Comparison of ENCODE assay signal across 22 cellular contexts in genomic region chrX:2463973-2464676, GRCh38. TPM values are rescaled to one million over a fixed set of nuclear protein-coding genes. Genes with fewer than 3 reads are reported as not detected.
A peak's percentile ranks its signal among the peaks of the same experiment; 100 is the strongest.
DNase-seq lines count a peak whose midpoint lies in the region; ATAC-seq, FAIRE-seq and TF ChIP-seq lines count a peak whose summit lies in the region.
"Had no signal": no experiment of that assay in that cellular context is flagged by ENCODE, and none has a peak within 500 bp of the region (broad histone marks: within the 10 kb centered on the region; RNA-seq: fewer than 3 reads in every experiment).

No MANE protein-coding gene starts in this region.

- no peak for ATAC-seq in GM23338
- no peak for ATAC-seq in left colon
- no peak for ATAC-seq in activated naive CD4-positive, alpha-beta T cell treated with anti-CD3 and anti-CD28 coated beads, Interleukin-2, amount 50 U/mL, for 72 hours
- ATAC-seq: activated naive CD8-positive, alpha-beta T cell treated with anti-CD3 and anti-CD28 coated beads, Interleukin-2, amount 50 U/mL, for 24 hours; activated T-helper 17 cell treated with anti-CD3 and anti-CD28 coated beads, Interleukin-2, amount 50 U/mL, for 72 hours; natural killer cell; stimulated activated memory B cell treated with anti-CD40 and anti-IgM and Interleukin-4, amounts not matched to agents 10 μg/mL and 1 μg/mL and 100 μg/mL, for 72 hours had no signal

- CTCF ChIA-PET in OCI-LY7 (lab: Charles Lee; ENCODE audit: unreplicated experiment), result no interaction called here

- H3K27ac ChIP-seq in GM23338 (ENCODE audit: low read depth) (no peak overlapping the region), OCI-LY7 (ENCODE audit: low read depth, low read length, poor library complexity, severe bottlenecking) (no peak overlapping the region)
- H3K27ac ChIP-seq: Peyer's patch, sigmoid colon had no signal

- peaks cover 20% of the 10 kb centered on the region for H3K4me1 Mint-ChIP-seq in GM23338
- H3K4me1 Mint-ChIP-seq in chondrocyte (ENCODE audit: low read depth), result peaks cover 36% of the 10 kb centered on the region
- H3K4me1 Mint-ChIP-seq: activated T-helper 17 cell treated with anti-CD3 and anti-CD28 coated beads, Interleukin-2, amount 50 U/mL, for 72 hours had no signal

- H4K20me1 ChIP-seq in GM23338 (replicated peaks; ENCODE audit: insufficient read depth) (no peaks in the 10 kb centered on the region), OCI-LY7 (ENCODE audit: insufficient read depth, low read length) (no peaks in the 10 kb centered on the region)

- H3K4me3 ChIP-seq in GM23338, result no peak overlapping the region
- H3K4me3 ChIP-seq in OCI-LY7 (ENCODE audit: low read depth, low read length, poor library complexity, severe bottlenecking), result no peak overlapping the region
- H3K4me3 ChIP-seq: Peyer's patch, sigmoid colon had no signal

- H3K4me1 ChIP-seq in GM23338 (ENCODE audit: insufficient read depth) (peaks cover 3% of the 10 kb centered on the region; the same call in 1 of the 2 replicates), OCI-LY7 (ENCODE audit: insufficient read depth, low read length, poor library complexity, severe bottlenecking) (no peaks in the 10 kb centered on the region)
- H3K4me1 ChIP-seq: Peyer's patch had no signal

- H3F3A ChIP-seq in GM23338 (replicated peaks; ENCODE audit: low read depth), result 0 out of 2 replicates have a peak, but pooled peaks cover 11% of the 10 kb centered on the region

- DNase-seq in GM23338 (ENCODE audit: low spot score) (peak; percentile 77), OCI-LY7 (ENCODE audit: low spot score) (peak; percentile 65), chondrocyte (ENCODE audit: low spot score) (no peak), urothelium cell line (ENCODE audit: low spot score) (peak; percentile 18), NCI-H1930 (lab: John Stamatoyannopoulos, UW) (no peak), left colon (no peak)
- DNase-seq in activated naive CD4-positive, alpha-beta T cell treated with anti-CD3 and anti-CD28 coated beads, Interleukin-2, amount 50 U/mL, for 72 hours (ENCODE audit: low spot score in 2 of 2), result no peak
- DNase-seq: activated CD4-positive, CD25-positive, alpha-beta regulatory T cell treated with anti-CD3 and anti-CD28 coated beads, Interleukin-2, amount 50 U/mL, for 72 hours; activated naive CD8-positive, alpha-beta T cell treated with anti-CD3 and anti-CD28 coated beads, Interleukin-2, amount 50 U/mL, for 24 hours; foreskin melanocyte; hippocampal formation; kidney; MM.1S; natural killer cell; Peyer's patch; sigmoid colon; SK-N-SH; T1000 had no signal

- H2AFZ ChIP-seq in GM23338 (no peak overlapping the region), OCI-LY7 (ENCODE audit: low read length) (no peak overlapping the region)

- H3K4me2 ChIP-seq in GM23338, result no peak overlapping the region
- H3K4me2 ChIP-seq in OCI-LY7 (ENCODE audit: low read length), result no peak overlapping the region
- H3K4me2 ChIP-seq: SK-N-SH had no signal

- POLR2A ChIA-PET in OCI-LY7 (lab: Charles Lee), result no interaction called here

- no peaks in the 10 kb centered on the region for H3K9me3 ChIP-seq in OCI-LY7 (ENCODE audit: low read length)
- H3K9me3 ChIP-seq: Peyer's patch, sigmoid colon, SK-N-SH had no signal

- TF ChIP-seq CTCF in GM23338 (conservative IDR thresholded peaks at IDR 0.05; ENCODE audit: low read depth in 2 of 2) (no peak), OCI-LY7 (conservative IDR thresholded peaks at IDR 0.05; ENCODE audit: low read length) (no peak), chondrocyte (IDR thresholded peaks at IDR 0.05) (no peak)

- peaks cover 75% of the 10 kb centered on the region for H3K36me3 Mint-ChIP-seq in GM23338 (ENCODE audit: low read depth)
- H3K36me3 Mint-ChIP-seq in chondrocyte (ENCODE audit: low read depth), result no peaks in the 10 kb centered on the region
- H3K36me3 Mint-ChIP-seq in activated naive CD4-positive, alpha-beta T cell treated with anti-CD3 and anti-CD28 coated beads, Interleukin-2, amount 50 U/mL, for 72 hours, result no peaks in the 10 kb centered on the region
- H3K36me3 Mint-ChIP-seq: natural killer cell had no signal

- H3K9me2 ChIP-seq in GM23338 (ENCODE audit: insufficient read depth) (no peaks in the 10 kb centered on the region), OCI-LY7 (ENCODE audit: insufficient read depth, low read length) (no peaks in the 10 kb centered on the region)
- H3K9me2 ChIP-seq: SK-N-SH had no signal

- no peaks in the 10 kb centered on the region for H3K27me3 ChIP-seq in GM23338 (ENCODE audit: insufficient read depth)
- H3K27me3 ChIP-seq: Peyer's patch, sigmoid colon had no signal

- H3K9me3 Mint-ChIP-seq in GM23338, result peaks cover 63% of the 10 kb centered on the region
- H3K9me3 Mint-ChIP-seq in chondrocyte (ENCODE audit: low read depth), result no peaks in the 10 kb centered on the region
- H3K9me3 Mint-ChIP-seq in activated naive CD4-positive, alpha-beta T cell treated with anti-CD3 and anti-CD28 coated beads, Interleukin-2, amount 50 U/mL, for 72 hours, result no peaks in the 10 kb centered on the region
- H3K9me3 Mint-ChIP-seq: activated naive CD8-positive, alpha-beta T cell treated with anti-CD3 and anti-CD28 coated beads, Interleukin-2, amount 50 U/mL, for 24 hours; activated T-helper 17 cell treated with anti-CD3 and anti-CD28 coated beads, Interleukin-2, amount 50 U/mL, for 72 hours; natural killer cell; stimulated activated memory B cell treated with anti-CD40 and anti-IgM and Interleukin-4, amounts not matched to agents 10 μg/mL and 1 μg/mL and 100 μg/mL, for 72 hours had no signal

- H3K79me2 ChIP-seq in GM23338 (replicated peaks; ENCODE audit: insufficient read depth) (peaks cover 87% of the 10 kb centered on the region), OCI-LY7 (ENCODE audit: insufficient read depth, low read depth, low read length) (no peaks in the 10 kb centered on the region)

- BruUV-seq in OCI-LY7 (replicated peaks; lab: Mats Ljungman, UMichigan), result no TSS peak

- no peak for FAIRE-seq in urothelium cell line (lab: Jason Lieb, UNC)
- FAIRE-seq: bronchial epithelial cell, D721Med, kidney had no signal

- H3K27ac Mint-ChIP-seq in GM23338, result peak overlapping the region; percentile 87; the same call in 1 of the 2 replicates
- H3K27ac Mint-ChIP-seq in chondrocyte (ENCODE audit: unreplicated experiment), result peak overlapping the region; percentile 80
- no peak overlapping the region for H3K27ac Mint-ChIP-seq in activated naive CD4-positive, alpha-beta T cell treated with anti-CD3 and anti-CD28 coated beads, Interleukin-2, amount 50 U/mL, for 72 hours
- H3K27ac Mint-ChIP-seq: activated naive CD8-positive, alpha-beta T cell treated with anti-CD3 and anti-CD28 coated beads, Interleukin-2, amount 50 U/mL, for 24 hours; activated T-helper 17 cell treated with anti-CD3 and anti-CD28 coated beads, Interleukin-2, amount 50 U/mL, for 72 hours; natural killer cell; stimulated activated memory B cell treated with anti-CD40 and anti-IgM and Interleukin-4, amounts not matched to agents 10 μg/mL and 1 μg/mL and 100 μg/mL, for 72 hours had no signal

- intact Hi-C loops in OCI-LY7 (cut with micrococcal nuclease; ENCODE audit: unreplicated experiment) (no loop called here), left colon (cut with DNase I, micrococcal nuclease) (no loop called here)

- H3K36me3 ChIP-seq in GM23338 (ENCODE audit: insufficient read depth) (peaks cover 1% of the 10 kb centered on the region; the same call in 1 of the 2 replicates), OCI-LY7 (ENCODE audit: insufficient read depth, low read length) (no peaks in the 10 kb centered on the region)
- H3K36me3 ChIP-seq: Peyer's patch, sigmoid colon had no signal

- H3K27me3 Mint-ChIP-seq in GM23338 (ENCODE audit: insufficient read depth, low read depth, poor library complexity), result peaks cover 17% of the 10 kb centered on the region
- no peaks in the 10 kb centered on the region for H3K27me3 Mint-ChIP-seq in chondrocyte (ENCODE audit: low read depth)
- H3K27me3 Mint-ChIP-seq: activated naive CD8-positive, alpha-beta T cell treated with anti-CD3 and anti-CD28 coated beads, Interleukin-2, amount 50 U/mL, for 24 hours; activated T-helper 17 cell treated with anti-CD3 and anti-CD28 coated beads, Interleukin-2, amount 50 U/mL, for 72 hours; stimulated activated memory B cell treated with anti-CD40 and anti-IgM and Interleukin-4, amounts not matched to agents 10 μg/mL and 1 μg/mL and 100 μg/mL, for 72 hours had no signal

- H3K4me3 Mint-ChIP-seq in GM23338 (no peak overlapping the region), chondrocyte (ENCODE audit: unreplicated experiment) (no peak overlapping the region)
- H3K4me3 Mint-ChIP-seq: activated naive CD8-positive, alpha-beta T cell treated with anti-CD3 and anti-CD28 coated beads, Interleukin-2, amount 50 U/mL, for 24 hours; activated T-helper 17 cell treated with anti-CD3 and anti-CD28 coated beads, Interleukin-2, amount 50 U/mL, for 72 hours; natural killer cell; stimulated activated memory B cell treated with anti-CD40 and anti-IgM and Interleukin-4, amounts not matched to agents 10 μg/mL and 1 μg/mL and 100 μg/mL, for 72 hours had no signal

TF ChIP-seq in GM23338, 12 proteins besides CTCF, POLR2A, EP300 and RAD21:
- TF ChIP-seq NANOG (IDR thresholded peaks at IDR 0.05; ENCODE audit: borderline replicate concordance) (no peak), JUNB (IDR thresholded peaks at IDR 0.05; ENCODE audit: unreplicated experiment) (peak; percentile 93)

RNA-seq across cellular contexts. Expression of gene DHRSX, which starts 36.7 kb away (rescaled TPM):
- 18.5 and 33.9 TPM in 2 replicates for total RNA-seq in GM23338 (2014; rRNA removed; shearing (Covaris generic))
- polyA plus RNA-seq in GM23338 (2016; fragmentation: Nextera tagmentation; extraction: Ambion mirVana), result 43.0 and 44.3 TPM in 2 replicates
- total RNA-seq in OCI-LY7 (2014; rRNA removed; shearing (Covaris generic)), result 30.9 and 33.8 TPM in 2 replicates
- total RNA-seq in OCI-LY7 (2022) (25.2 and 29.0 TPM in 2 replicates), chondrocyte (30.1 to 35.2 TPM (median 35.0 TPM) in 3 replicates), left colon (10 to 100 TPM; 32.2 to 38.1 TPM)
- total RNA-seq in activated naive CD4-positive, alpha-beta T cell treated with anti-CD3 and anti-CD28 coated beads, Interleukin-2, amount 50 U/mL, for 72 hours, result 10 to 100 TPM; 16.4 to 16.6 TPM

RNA-seq across cellular contexts. Expression of gene ZBED1, which starts 36.7 kb away (rescaled TPM):
- total RNA-seq in GM23338 (2014; rRNA removed; shearing (Covaris generic)), result 43.8 and 45.0 TPM in 2 replicates
- polyA plus RNA-seq in GM23338 (2016; fragmentation: Nextera tagmentation; extraction: Ambion mirVana), result 16.1 and 16.4 TPM in 2 replicates
- 51.1 and 58.7 TPM in 2 replicates for total RNA-seq in OCI-LY7 (2014; rRNA removed; shearing (Covaris generic))
- total RNA-seq in OCI-LY7 (2022), result 57.6 and 61.6 TPM in 2 replicates
- 39.8 to 45.0 TPM (median 40.1 TPM) in 3 replicates for total RNA-seq in chondrocyte
- 10 to 100 TPM; 41.5 to 56.3 TPM for total RNA-seq in left colon
- 10 to 100 TPM; 19.2 to 33.4 TPM for total RNA-seq in activated naive CD4-positive, alpha-beta T cell treated with anti-CD3 and anti-CD28 coated beads, Interleukin-2, amount 50 U/mL, for 72 hours

Comparison
In these comparisons a context has a peak if more than half of its experiments do, and no peak if none do; other contexts are left out.
1. DNase-seq: peak in GM23338 (single experiment), OCI-LY7 (single experiment) and urothelium cell line (single experiment); none in chondrocyte (single experiment), NCI-H1930 (0 of 2), left colon (0 of 2) and activated naive CD4-positive, alpha-beta T cell treated with anti-CD3 and anti-CD28 coated beads, Interleukin-2, amount 50 U/mL, for 72 hours (0 of 2).
2. H3K27ac Mint-ChIP-seq: peak in GM23338 (single experiment) and chondrocyte (single experiment); none in activated naive CD4-positive, alpha-beta T cell treated with anti-CD3 and anti-CD28 coated beads, Interleukin-2, amount 50 U/mL, for 72 hours (0 of 2).